In the genomic region with DNA sequence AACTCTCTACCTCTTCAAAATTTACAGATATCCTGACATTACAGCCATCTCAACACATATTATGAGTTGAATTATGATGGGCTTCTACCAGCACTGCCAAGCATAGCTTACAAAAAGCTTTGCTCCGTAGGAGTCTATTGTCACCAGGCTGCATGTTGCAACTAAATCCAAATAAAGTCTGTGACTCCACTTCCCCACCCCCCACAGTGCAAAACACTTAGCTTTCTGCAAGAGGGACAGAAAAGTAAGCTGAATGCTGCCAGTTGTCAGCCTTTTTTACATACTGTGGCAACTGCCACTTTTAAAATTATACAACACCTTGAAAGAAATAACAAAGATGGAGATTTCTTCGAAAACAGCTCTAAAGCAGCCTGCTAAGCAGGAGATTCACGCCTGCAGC, we compare ENCODE assay signal across 25 cellular contexts.
"Had no signal": no experiment of that assay in that cellular context is flagged by ENCODE, and none has a peak within 500 bp of the region (broad histone marks: within the 10 kb centered on the region; RNA-seq: fewer than 3 reads in every experiment).

No MANE protein-coding gene starts in this region.

- H3K4me3 ChIP-seq: heart right ventricle, left ventricle myocardium inferior, right lobe of liver, skin epidermis, suprapubic skin, tibial nerve had no signal

- H3K4me1 Mint-ChIP-seq: activated B cell treated with CpG ODN at 0.5 μM for 24 hours; activated CD4-positive, alpha-beta memory T cell treated with anti-CD3 and anti-CD28 coated beads, Interleukin-2, amount 10 ng/mL, durations not matched to agents 7 days and 5 days; activated CD4-positive, alpha-beta T cell treated with anti-CD3 and anti-CD28 coated beads for 36 hours; immature natural killer cell; stimulated activated effector memory CD8-positive, alpha-beta T cell treated with anti-CD3 and anti-CD28 coated beads, Interleukin-12 subunit alpha, Interleukin-12 subunit beta, amount 100 ng/mL, for 72 hours; stimulated activated naive CD8-positive, alpha-beta T cell treated with anti-CD3 and anti-CD28 coated beads, Interleukin-15, amount 100 ng/mL, for 72 hours; T-cell had no signal

- ATAC-seq: activated CD4-positive, alpha-beta T cell treated with anti-CD3 and anti-CD28 coated beads for 36 hours; activated T-cell treated with anti-CD3 and anti-CD28 coated beads, Interleukin-2, amount 50 U/mL, for 72 hours; heart right ventricle; natural killer cell treated with Interleukin-12 subunit alpha and Interleukin-12 subunit beta and Interleukin-15 and Interleukin-18, amount 100 ng/mL, for 72 hours; stimulated activated effector memory CD8-positive, alpha-beta T cell treated with anti-CD3 and anti-CD28 coated beads, Interleukin-12 subunit alpha, Interleukin-12 subunit beta, amount 100 ng/mL, for 72 hours; stimulated activated naive CD8-positive, alpha-beta T cell treated with anti-CD3 and anti-CD28 coated beads, Interleukin-15, amount 100 ng/mL, for 72 hours; T-cell had no signal

- H3K4me1 ChIP-seq: heart right ventricle, left ventricle myocardium inferior, right lobe of liver, suprapubic skin, tibial nerve had no signal

- H3K36me3 ChIP-seq: heart right ventricle, left ventricle myocardium inferior, right lobe of liver, suprapubic skin, tibial nerve had no signal

- H3K9me3 ChIP-seq: heart right ventricle, left ventricle myocardium inferior, right lobe of liver, suprapubic skin, tibial nerve had no signal

- H3K27me3 ChIP-seq: heart right ventricle, right lobe of liver, suprapubic skin, tibial nerve had no signal

- H3K9me3 Mint-ChIP-seq: activated B cell treated with CpG ODN at 0.5 μM for 24 hours; activated CD4-positive, alpha-beta memory T cell treated with anti-CD3 and anti-CD28 coated beads, Interleukin-2, amount 10 ng/mL, durations not matched to agents 7 days and 5 days; activated naive CD4-positive, alpha-beta T cell treated with anti-CD3 and anti-CD28 coated beads for 36 hours; activated T-cell treated with anti-CD3 and anti-CD28 coated beads, Interleukin-2, amount 50 U/mL, for 72 hours; natural killer cell treated with Interleukin-12 subunit alpha and Interleukin-12 subunit beta and Interleukin-15 and Interleukin-18, amount 100 ng/mL, for 72 hours; stimulated activated effector memory CD8-positive, alpha-beta T cell treated with anti-CD3 and anti-CD28 coated beads, Interleukin-12 subunit alpha, Interleukin-12 subunit beta, amount 100 ng/mL, for 72 hours; stimulated activated naive CD8-positive, alpha-beta T cell treated with anti-CD3 and anti-CD28 coated beads, Interleukin-15, amount 100 ng/mL, for 72 hours; T-cell had no signal

- DNase-seq: activated B cell treated with CpG ODN at 0.5 μM for 24 hours; activated CD4-positive, alpha-beta memory T cell treated with anti-CD3 and anti-CD28 coated beads, Interleukin-2, amount 10 ng/mL, durations not matched to agents 7 days and 5 days; activated CD4-positive, alpha-beta T cell treated with anti-CD3 and anti-CD28 coated beads for 36 hours; activated effector memory CD4-positive, alpha-beta T cell treated with Interleukin-2 at 50 U/mL for 16 hours; activated naive CD4-positive, alpha-beta T cell treated with anti-CD3 and anti-CD28 coated beads for 36 hours; activated T-cell treated with anti-CD3 and anti-CD28 coated beads, Interleukin-2, amount 50 U/mL, for 72 hours; cerebellar nuclear complex; cortex of kidney; heart right ventricle; immature natural killer cell; kidney glomerular epithelial cell; left ventricle myocardium inferior; midbrain; occipital lobe; right lobe of liver; stimulated activated CD4-positive, alpha-beta T cell treated with anti-CD3 and anti-CD28 coated beads, Interleukin-2, amount 100 ng/mL, for 24 hours; stimulated activated naive CD8-positive, alpha-beta T cell treated with anti-CD3 and anti-CD28 coated beads, Interleukin-15, amount 100 ng/mL, for 72 hours; T-cell had no signal

- H3K36me3 Mint-ChIP-seq: immature natural killer cell; natural killer cell treated with Interleukin-12 subunit alpha and Interleukin-12 subunit beta and Interleukin-15 and Interleukin-18, amount 100 ng/mL, for 72 hours; stimulated activated effector memory CD8-positive, alpha-beta T cell treated with anti-CD3 and anti-CD28 coated beads, Interleukin-12 subunit alpha, Interleukin-12 subunit beta, amount 100 ng/mL, for 72 hours; T-cell had no signal

- H3K27ac Mint-ChIP-seq: activated B cell treated with CpG ODN at 0.5 μM for 24 hours; activated CD4-positive, alpha-beta memory T cell treated with anti-CD3 and anti-CD28 coated beads, Interleukin-2, amount 10 ng/mL, durations not matched to agents 7 days and 5 days; activated CD4-positive, alpha-beta T cell treated with anti-CD3 and anti-CD28 coated beads for 36 hours; activated naive CD4-positive, alpha-beta T cell treated with anti-CD3 and anti-CD28 coated beads for 36 hours; activated T-cell treated with anti-CD3 and anti-CD28 coated beads, Interleukin-2, amount 50 U/mL, for 72 hours; immature natural killer cell; natural killer cell treated with Interleukin-12 subunit alpha and Interleukin-12 subunit beta and Interleukin-15 and Interleukin-18, amount 100 ng/mL, for 72 hours; stimulated activated effector memory CD8-positive, alpha-beta T cell treated with anti-CD3 and anti-CD28 coated beads, Interleukin-12 subunit alpha, Interleukin-12 subunit beta, amount 100 ng/mL, for 72 hours; stimulated activated naive CD8-positive, alpha-beta T cell treated with anti-CD3 and anti-CD28 coated beads, Interleukin-15, amount 100 ng/mL, for 72 hours; T-cell had no signal

- FAIRE-seq: urothelium cell line had no signal

- H3K27ac ChIP-seq: epithelial cell of prostate, heart right ventricle, left ventricle myocardium inferior, right lobe of liver, skin epidermis, suprapubic skin, tibial nerve had no signal

- H3K4me3 Mint-ChIP-seq: activated B cell treated with CpG ODN at 0.5 μM for 24 hours; activated CD4-positive, alpha-beta memory T cell treated with anti-CD3 and anti-CD28 coated beads, Interleukin-2, amount 10 ng/mL, durations not matched to agents 7 days and 5 days; activated CD4-positive, alpha-beta T cell treated with anti-CD3 and anti-CD28 coated beads for 36 hours; activated naive CD4-positive, alpha-beta T cell treated with anti-CD3 and anti-CD28 coated beads for 36 hours; activated T-cell treated with anti-CD3 and anti-CD28 coated beads, Interleukin-2, amount 50 U/mL, for 72 hours; immature natural killer cell; natural killer cell treated with Interleukin-12 subunit alpha and Interleukin-12 subunit beta and Interleukin-15 and Interleukin-18, amount 100 ng/mL, for 72 hours; stimulated activated effector memory CD8-positive, alpha-beta T cell treated with anti-CD3 and anti-CD28 coated beads, Interleukin-12 subunit alpha, Interleukin-12 subunit beta, amount 100 ng/mL, for 72 hours; stimulated activated naive CD8-positive, alpha-beta T cell treated with anti-CD3 and anti-CD28 coated beads, Interleukin-15, amount 100 ng/mL, for 72 hours; T-cell had no signal

- H3K27me3 Mint-ChIP-seq: activated B cell treated with CpG ODN at 0.5 μM for 24 hours had no signal
